ENCODE assay signal across 1 cellular context in the genomic region with DNA sequence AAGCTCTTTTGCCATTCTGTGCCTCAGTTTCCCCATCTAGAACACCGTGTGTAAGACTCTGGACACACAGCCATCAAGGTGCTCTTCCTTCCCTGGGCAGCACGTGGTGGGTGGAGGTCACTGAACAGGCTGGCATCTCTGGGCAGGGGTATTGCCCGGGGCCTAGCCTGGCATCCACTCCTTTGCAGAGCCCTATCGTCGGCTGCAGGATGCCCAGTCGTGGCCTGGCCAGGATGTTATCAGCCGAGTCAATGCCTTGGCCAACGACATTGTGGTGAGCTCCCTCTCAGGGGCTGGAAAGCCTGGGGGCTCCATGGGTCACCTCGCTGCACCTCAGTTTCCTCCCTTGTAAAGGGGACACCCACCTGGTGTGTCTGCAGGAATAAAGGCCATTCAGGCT.
TF ChIP-seq lines count a peak whose summit lies in the region.

No MANE protein-coding gene starts in this region.

TF ChIP-seq in WTC11, 78 proteins besides CTCF, POLR2A, EP300 and RAD21 (continued from another document):
- TF ChIP-seq, protein P1, sequence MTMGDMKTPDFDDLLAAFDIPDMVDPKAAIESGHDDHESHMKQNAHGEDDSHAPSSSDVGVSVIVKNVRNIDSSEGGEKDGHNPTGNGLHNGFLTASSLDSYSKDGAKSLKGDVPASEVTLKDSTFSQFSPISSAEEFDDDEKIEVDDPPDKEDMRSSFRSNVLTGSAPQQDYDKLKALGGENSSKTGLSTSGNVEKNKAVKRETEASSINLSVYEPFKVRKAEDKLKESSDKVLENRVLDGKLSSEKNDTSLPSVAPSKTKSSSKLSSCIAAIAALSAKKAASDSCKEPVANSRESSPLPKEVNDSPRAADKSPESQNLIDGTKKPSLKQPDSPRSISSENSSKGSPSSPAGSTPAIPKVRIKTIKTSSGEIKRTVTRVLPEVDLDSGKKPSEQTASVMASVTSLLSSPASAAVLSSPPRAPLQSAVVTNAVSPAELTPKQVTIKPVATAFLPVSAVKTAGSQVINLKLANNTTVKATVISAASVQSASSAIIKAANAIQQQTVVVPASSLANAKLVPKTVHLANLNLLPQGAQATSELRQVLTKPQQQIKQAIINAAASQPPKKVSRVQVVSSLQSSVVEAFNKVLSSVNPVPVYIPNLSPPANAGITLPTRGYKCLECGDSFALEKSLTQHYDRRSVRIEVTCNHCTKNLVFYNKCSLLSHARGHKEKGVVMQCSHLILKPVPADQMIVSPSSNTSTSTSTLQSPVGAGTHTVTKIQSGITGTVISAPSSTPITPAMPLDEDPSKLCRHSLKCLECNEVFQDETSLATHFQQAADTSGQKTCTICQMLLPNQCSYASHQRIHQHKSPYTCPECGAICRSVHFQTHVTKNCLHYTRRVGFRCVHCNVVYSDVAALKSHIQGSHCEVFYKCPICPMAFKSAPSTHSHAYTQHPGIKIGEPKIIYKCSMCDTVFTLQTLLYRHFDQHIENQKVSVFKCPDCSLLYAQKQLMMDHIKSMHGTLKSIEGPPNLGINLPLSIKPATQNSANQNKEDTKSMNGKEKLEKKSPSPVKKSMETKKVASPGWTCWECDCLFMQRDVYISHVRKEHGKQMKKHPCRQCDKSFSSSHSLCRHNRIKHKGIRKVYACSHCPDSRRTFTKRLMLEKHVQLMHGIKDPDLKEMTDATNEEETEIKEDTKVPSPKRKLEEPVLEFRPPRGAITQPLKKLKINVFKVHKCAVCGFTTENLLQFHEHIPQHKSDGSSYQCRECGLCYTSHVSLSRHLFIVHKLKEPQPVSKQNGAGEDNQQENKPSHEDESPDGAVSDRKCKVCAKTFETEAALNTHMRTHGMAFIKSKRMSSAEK (CRISPR knock-in tag; IDR thresholded peaks at IDR 0.05; ENCODE audit: borderline replicate concordance): no peak
- TF ChIP-seq FOXJ3 (CRISPR knock-in tag; IDR thresholded peaks at IDR 0.05; ENCODE audit: borderline replicate concordance): no peak
- TF ChIP-seq STAT6 (CRISPR knock-in tag; conservative IDR thresholded peaks at IDR 0.05; ENCODE audit: low read depth): no peak
- no peak for TF ChIP-seq MYBL2 (CRISPR knock-in tag; IDR thresholded peaks at IDR 0.05)
- TF ChIP-seq MAX (CRISPR knock-in tag; IDR thresholded peaks at IDR 0.05): no peak
- TF ChIP-seq FOXP4 (CRISPR knock-in tag; IDR thresholded peaks at IDR 0.05): no peak
- no peak for TF ChIP-seq ZNF232 (CRISPR knock-in tag; IDR thresholded peaks at IDR 0.05)
- TF ChIP-seq JUN (CRISPR knock-in tag; IDR thresholded peaks at IDR 0.05): no peak
- TF ChIP-seq, protein P2, sequence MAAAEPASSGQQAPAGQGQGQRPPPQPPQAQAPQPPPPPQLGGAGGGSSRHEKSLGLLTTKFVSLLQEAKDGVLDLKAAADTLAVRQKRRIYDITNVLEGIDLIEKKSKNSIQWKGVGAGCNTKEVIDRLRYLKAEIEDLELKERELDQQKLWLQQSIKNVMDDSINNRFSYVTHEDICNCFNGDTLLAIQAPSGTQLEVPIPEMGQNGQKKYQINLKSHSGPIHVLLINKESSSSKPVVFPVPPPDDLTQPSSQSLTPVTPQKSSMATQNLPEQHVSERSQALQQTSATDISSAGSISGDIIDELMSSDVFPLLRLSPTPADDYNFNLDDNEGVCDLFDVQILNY (CRISPR knock-in tag; IDR thresholded peaks at IDR 0.05): no peak
- TF ChIP-seq ZNF138 (CRISPR knock-in tag; conservative IDR thresholded peaks at IDR 0.05): no peak
- TF ChIP-seq ZBTB21 (CRISPR knock-in tag; IDR thresholded peaks at IDR 0.05; ENCODE audit: borderline replicate concordance): no peak
- no peak for TF ChIP-seq ZNF263 (CRISPR knock-in tag; IDR thresholded peaks at IDR 0.05; ENCODE audit: low read depth)
- TF ChIP-seq ATF3 (CRISPR knock-in tag; conservative IDR thresholded peaks at IDR 0.05): no peak
- no peak for TF ChIP-seq ATF1 (CRISPR knock-in tag; IDR thresholded peaks at IDR 0.05)
